Comparison of ENCODE assay signal across 7 cellular contexts in the genomic region with DNA sequence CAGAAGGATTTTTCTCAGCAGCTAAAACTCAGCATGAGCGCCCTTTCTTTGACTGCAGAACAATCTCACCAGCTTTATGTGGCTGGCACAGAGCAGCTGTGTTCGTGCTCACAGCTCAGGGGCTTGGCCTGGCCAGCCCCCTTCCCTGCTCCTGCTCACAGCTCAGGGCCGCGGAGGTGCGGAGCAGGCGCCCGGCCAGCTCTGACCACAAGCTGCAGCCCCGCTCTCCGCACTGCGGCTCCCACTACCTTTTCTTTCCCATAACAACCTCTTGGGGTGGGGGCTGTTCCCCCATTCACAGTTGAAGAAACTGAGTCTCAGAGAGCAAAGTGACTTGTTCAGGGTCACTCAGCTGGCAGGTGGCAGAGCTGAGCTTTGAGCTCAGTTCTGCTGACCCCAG.
"Had no signal": no experiment of that assay in that cellular context is flagged by ENCODE, and none has a peak within 500 bp of the region (broad histone marks: within the 10 kb centered on the region; RNA-seq: fewer than 3 reads in every experiment).

No MANE protein-coding gene starts in this region.

- H3K36me3 Mint-ChIP-seq: IgD-negative memory B cell had no signal

- DNase-seq: H9, HCEC 1CT, KBM-7 had no signal

- H3K4me3 Mint-ChIP-seq: GM23338, H9, IgD-negative memory B cell had no signal

- ATAC-seq: GM23338, HepG2 had no signal

- H3K4me3 ChIP-seq: GM23338 had no signal

- H3K4me1 Mint-ChIP-seq: GM23338, H9 had no signal

- H3K27ac ChIP-seq: HL-60 had no signal

- H3K27ac Mint-ChIP-seq: GM23338, IgD-negative memory B cell had no signal
